Comparison of ENCODE assay signal across 8 cellular contexts in the genomic region with DNA sequence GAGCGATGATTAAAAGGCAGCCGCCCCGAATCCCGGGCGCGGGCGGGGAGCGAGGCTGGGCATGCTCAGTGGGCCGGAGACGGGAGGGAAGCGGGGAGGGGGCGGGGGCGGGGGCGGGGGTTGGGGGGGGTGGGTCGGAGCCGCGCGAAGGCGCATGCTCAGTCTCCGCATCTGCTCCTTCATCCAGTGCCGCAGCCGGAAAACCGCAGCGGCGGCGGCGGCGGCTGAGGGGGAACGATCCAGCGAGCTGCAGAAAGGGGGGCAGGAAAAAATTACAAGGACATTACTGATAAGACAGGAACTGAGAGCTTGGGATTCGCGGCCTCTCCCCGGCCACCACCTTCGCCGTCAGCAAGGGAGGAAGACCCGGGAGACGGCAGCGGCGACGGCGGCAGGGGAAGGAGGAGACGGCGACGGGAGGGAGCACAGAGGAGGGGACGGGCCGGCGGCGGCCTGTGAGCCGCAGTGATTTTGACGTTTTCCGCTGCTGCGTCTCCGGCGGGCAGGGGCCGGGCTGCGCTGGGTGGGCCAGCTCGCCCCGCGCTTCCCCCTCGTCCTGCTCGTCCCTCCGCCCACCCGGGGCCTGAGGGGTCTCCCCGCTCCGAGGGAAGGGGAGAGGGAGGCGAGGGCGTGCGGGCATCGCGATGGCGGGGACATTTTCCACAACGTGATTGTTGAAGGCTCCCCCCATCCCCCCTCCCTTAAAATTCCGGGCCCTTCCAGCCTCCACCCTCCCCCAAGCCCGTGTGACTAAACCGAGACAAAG. TPM values are rescaled to one million over a fixed set of nuclear protein-coding genes. Genes with fewer than 3 reads are reported as not detected.
DNase-seq lines count a peak whose midpoint lies in the region; ATAC-seq, FAIRE-seq and TF ChIP-seq lines count a peak whose summit lies in the region.

A gene with protein sequence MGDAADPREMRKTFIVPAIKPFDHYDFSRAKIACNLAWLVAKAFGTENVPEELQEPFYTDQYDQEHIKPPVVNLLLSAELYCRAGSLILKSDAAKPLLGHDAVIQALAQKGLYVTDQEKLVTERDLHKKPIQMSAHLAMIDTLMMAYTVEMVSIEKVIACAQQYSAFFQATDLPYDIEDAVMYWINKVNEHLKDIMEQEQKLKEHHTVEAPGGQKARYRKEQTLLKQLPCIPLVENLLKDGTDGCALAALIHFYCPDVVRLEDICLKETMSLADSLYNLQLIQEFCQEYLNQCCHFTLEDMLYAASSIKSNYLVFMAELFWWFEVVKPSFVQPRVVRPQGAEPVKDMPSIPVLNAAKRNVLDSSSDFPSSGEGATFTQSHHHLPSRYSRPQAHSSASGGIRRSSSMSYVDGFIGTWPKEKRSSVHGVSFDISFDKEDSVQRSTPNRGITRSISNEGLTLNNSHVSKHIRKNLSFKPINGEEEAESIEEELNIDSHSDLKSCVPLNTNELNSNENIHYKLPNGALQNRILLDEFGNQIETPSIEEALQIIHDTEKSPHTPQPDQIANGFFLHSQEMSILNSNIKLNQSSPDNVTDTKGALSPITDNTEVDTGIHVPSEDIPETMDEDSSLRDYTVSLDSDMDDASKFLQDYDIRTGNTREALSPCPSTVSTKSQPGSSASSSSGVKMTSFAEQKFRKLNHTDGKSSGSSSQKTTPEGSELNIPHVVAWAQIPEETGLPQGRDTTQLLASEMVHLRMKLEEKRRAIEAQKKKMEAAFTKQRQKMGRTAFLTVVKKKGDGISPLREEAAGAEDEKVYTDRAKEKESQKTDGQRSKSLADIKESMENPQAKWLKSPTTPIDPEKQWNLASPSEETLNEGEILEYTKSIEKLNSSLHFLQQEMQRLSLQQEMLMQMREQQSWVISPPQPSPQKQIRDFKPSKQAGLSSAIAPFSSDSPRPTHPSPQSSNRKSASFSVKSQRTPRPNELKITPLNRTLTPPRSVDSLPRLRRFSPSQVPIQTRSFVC (N-terminal part only) (plus strand): TSS at position 161 of the 766 bp plus-strand sequence. CDS start 935 bp downstream, outside the sequence.

- peak within 1 kb of the TSS; percentile 90 for H3K27ac ChIP-seq in HepG2 (ENCODE audit: extremely low read length, insufficient read depth, low read length)

- WGBS in HepG2 (ENCODE audit: low lambda C conversion rate), result under 1% methylated on average over 39 of the region's 75 CpGs

- peak within 1 kb of the TSS; percentile 78 for H3K9ac ChIP-seq in HepG2 (ENCODE audit: insufficient read depth, low read depth, low read length)

- H3K4me3 ChIP-seq in HepG2 (replicated peaks in 1 of 3; ENCODE audit: insufficient read depth in 1 of 3, low read depth in 2 of 3, low read length in 3 of 3), result peak within 1 kb of the TSS; percentile 80 to 93 (median 85)

- in situ Hi-C loops in HepG2 (cut with HindIII; ENCODE audit: extremely low pct_ligation_motif_present, low pct_unique_long_range_greater_than_20kb), result no loop called here

- BruUV-seq in HepG2 (replicated peaks; lab: Mats Ljungman, UMichigan), result TSS peak; percentile 47

- TF ChIP-seq RAD21 in HepG2 (CRISPR knock-in tag; IDR thresholded peaks at IDR 0.05), result peak; percentile 14; the same call in 1 of the 2 replicates

- TF ChIP-seq POLR2A in HepG2 (IDR thresholded peaks at IDR 0.05; ENCODE audit: insufficient read depth in 1 of 2, low read depth in 2 of 2, low read length in 2 of 2), result peak; percentile 44 to 67

- no peak for FAIRE-seq in HepG2 (lab: Jason Lieb, UNC)

- peak within 1 kb of the TSS; percentile 97 for H2AFZ ChIP-seq in HepG2 (ENCODE audit: low read length)

- H3K79me2 ChIP-seq in HepG2 (ENCODE audit: insufficient read depth, low read length), result peaks cover 32% of the 10 kb centered on the region

- H3K4me1 ChIP-seq in HepG2 (ENCODE audit: insufficient read depth, low read length), result peaks cover 41% of the 10 kb centered on the region

- POLR2A ChIA-PET in HepG2 (lab: Yijun Ruan, JAX), result interaction anchor here (2.3 kb wide), 1 partner anchor 69 kb away, joined by 20 read pairs; the partner anchor contains the start of gene DDX59

- H3K4me2 ChIP-seq in HepG2 (ENCODE audit: low read depth, low read length), result peak within 1 kb of the TSS; percentile 99

- CTCF ChIA-PET in HepG2 (lab: Yijun Ruan, JAX; ENCODE audit: low intra/inter-chr PET ratio, low total read pairs), result no interaction called here

- intact Hi-C loops in HepG2 (cut with micrococcal nuclease; ENCODE audit: unreplicated experiment), result loop anchor here (2.0 kb wide), 1 partner anchor 70 kb away; the partner anchor contains the start of gene DDX59

- H3K9me3 ChIP-seq in HepG2 (ENCODE audit: low read length), result no peaks in the 10 kb centered on the region

- H3K27me3 ChIP-seq in HepG2 (ENCODE audit: control insufficient read depth in 1 of 2, insufficient read depth in 2 of 2, low read length in 2 of 2), result peaks cover 0 to 8% of the 10 kb centered on the region in 2 experiments; a peak in 2 of 5 replicates

- H3K36me3 ChIP-seq in HepG2 (replicated peaks in 1 of 2; ENCODE audit: control insufficient read depth in 1 of 2, insufficient read depth in 2 of 2, low read length in 2 of 2), result no peaks in the 10 kb centered on the region

- 0 out of 2 replicates have a peak, but pooled peaks cover 6% of the 10 kb centered on the region for H4K20me1 ChIP-seq in HepG2 (ENCODE audit: insufficient read depth, low read length)

- no peak for TF ChIP-seq CTCF in HepG2 (CRISPR knock-in tag; IDR thresholded peaks at IDR 0.05)

- DNase-seq in 8988T, result peak; percentile 80
- peak; percentile 96 for DNase-seq in NCI-H446 treated with DMSO at 0.1 percent for 48 hours (lab: John Stamatoyannopoulos, UW)
- DNase-seq in activated CD4-positive, alpha-beta T cell treated with anti-CD3 and anti-CD28 coated beads, Interleukin-2, amount 50 U/mL, for 4 hours, result peak; percentile 62 to 66
- DNase-seq in dermis blood vessel endothelial cell, result peak; percentile 90
- peak; percentile 68 for DNase-seq in HepG2 (ENCODE audit: low spot score)
- DNase-seq in stimulated activated CD4-positive, alpha-beta T cell treated with anti-CD3 and anti-CD28 coated beads, Interleukin-2, amount 100 ng/mL, for 4 hours (ENCODE audit: low read depth), result peak; percentile 68

- ATAC-seq in GM18520 (IDR thresholded peaks at IDR 0.05; ENCODE audit: unreplicated experiment) (peak; percentile 27), HG03103 (IDR thresholded peaks at IDR 0.05; ENCODE audit: low read depth, unreplicated experiment) (peak; percentile 40), HepG2 (peak; percentile 89)

- TF ChIP-seq EP300 in HepG2 (IDR thresholded peaks at IDR 0.05; ENCODE audit: low read depth in 2 of 2, low read length in 2 of 2) (no peak; a peak in 1 of 4 replicates), HepG2 (CRISPR knock-in tag; IDR thresholded peaks at IDR 0.05; ENCODE audit: borderline replicate concordance) (no peak)

TF ChIP-seq in HepG2, 621 proteins besides CTCF, POLR2A, EP300 and RAD21 (continues in another document):
- 0 out of 2 replicates have a peak, but pooled peaks have one; percentile 37 for TF ChIP-seq ZNF598 (CRISPR knock-in tag; IDR thresholded peaks at IDR 0.05; ENCODE audit: borderline replicate concordance)
- no peak for TF ChIP-seq ZNF367 (CRISPR knock-in tag; IDR thresholded peaks at IDR 0.05; ENCODE audit: borderline replicate concordance)
- peak; percentile 82 for TF ChIP-seq POLR2G (IDR thresholded peaks at IDR 0.05; ENCODE audit: low read depth, low read length)
- TF ChIP-seq RXRA (CRISPR knock-in tag; IDR thresholded peaks at IDR 0.05), result peak; percentile 49; the same call in 1 of the 2 replicates
- peak; percentile 73 for TF ChIP-seq ZNF772 (CRISPR knock-in tag; IDR thresholded peaks at IDR 0.05)
- peak; percentile 91 for TF ChIP-seq ZSCAN25 (CRISPR knock-in tag; IDR thresholded peaks at IDR 0.05)
- 0 out of 2 replicates have a peak, but pooled peaks have one; percentile 52 for TF ChIP-seq NFATC3 (CRISPR knock-in tag; IDR thresholded peaks at IDR 0.05)
- peak; percentile 22; the same call in 1 of the 2 replicates for TF ChIP-seq ZMYM2 (CRISPR knock-in tag; IDR thresholded peaks at IDR 0.05)
- no peak for TF ChIP-seq ZNF749 (CRISPR knock-in tag; IDR thresholded peaks at IDR 0.05; ENCODE audit: borderline replicate concordance)
- peak; percentile 82 for TF ChIP-seq ZSCAN31 (CRISPR knock-in tag; IDR thresholded peaks at IDR 0.05; ENCODE audit: low read depth)
- no peak for TF ChIP-seq ZNF720 (CRISPR knock-in tag; IDR thresholded peaks at IDR 0.05)
- 0 out of 2 replicates have a peak, but pooled peaks have one; percentile 21 for TF ChIP-seq ZNF607 (CRISPR knock-in tag; IDR thresholded peaks at IDR 0.05; ENCODE audit: borderline replicate concordance)
- 0 out of 2 replicates have a peak, but pooled peaks have one; percentile 44 for TF ChIP-seq ZNF841 (CRISPR knock-in tag; IDR thresholded peaks at IDR 0.05; ENCODE audit: borderline replicate concordance)
- TF ChIP-seq ZNF768 (CRISPR knock-in tag; IDR thresholded peaks at IDR 0.05), result peak; percentile 41; the same call in 1 of the 2 replicates
- 0 out of 3 replicates have a peak, but pooled peaks have one; percentile 9 for TF ChIP-seq MXI1 (IDR thresholded peaks at IDR 0.05; ENCODE audit: borderline replicate concordance, low read depth, low read length)

RNA-seq across cellular contexts. Expression of the gene that starts here (rescaled TPM):
- total RNA-seq in dermis blood vessel endothelial cell (37.3 and 53.8 TPM in 2 replicates), HepG2 (2016; rRNA removed; fragmentation: Illumina TruSeq; extraction: Trizol) (8.2 and 10.3 TPM in 2 replicates)
- total RNA-seq in HepG2 (2016; cell fraction: cytosol; rRNA removed; fragmentation: Illumina TruSeq; extraction: Trizol; ENCODE audit: low read depth), result 0.91 and 0.97 TPM in 2 replicates
- 7.7 and 11.2 TPM in 2 replicates for total RNA-seq in HepG2 (2016; cell fraction: insoluble cytoplasmic fraction; rRNA removed; fragmentation: Illumina TruSeq; extraction: Trizol)
- 2.8 and 2.9 TPM in 2 replicates for total RNA-seq in HepG2 (2016; cell fraction: membrane; rRNA removed; fragmentation: Illumina TruSeq; extraction: Trizol)
- total RNA-seq in HepG2 (2016; cell fraction: nucleus; rRNA removed; fragmentation: Illumina TruSeq; extraction: Trizol), result 10.7 and 14.3 TPM in 2 replicates
- polyA plus RNA-seq in HepG2 (2011; rRNA removed), result 2.7 and 3.4 TPM in 2 replicates
- polyA plus RNA-seq in HepG2 (2011; cell fraction: cytosol; rRNA removed), result 0.85 and 1.5 TPM in 2 replicates
- polyA plus RNA-seq in HepG2 (2011; cell fraction: nucleus; rRNA removed), result 2.2 and 2.6 TPM in 2 replicates
- polyA plus RNA-seq in HepG2 (2012), result 5.3 and 5.9 TPM in 2 replicates
- polyA plus RNA-seq in HepG2 (2016; cell fraction: cytosol; fragmentation: Illumina TruSeq; extraction: Trizol; ENCODE audit: low read depth), result 0.19 and 0.25 TPM in 2 replicates
- polyA plus RNA-seq in HepG2 (2016; cell fraction: insoluble cytoplasmic fraction; fragmentation: Illumina TruSeq; extraction: Trizol; ENCODE audit: low read depth), result 6.9 and 7.4 TPM in 2 replicates
- polyA plus RNA-seq in HepG2 (2016; cell fraction: membrane; fragmentation: Illumina TruSeq; extraction: Trizol; ENCODE audit: low read depth), result 0.78 and 0.97 TPM in 2 replicates
- polyA plus RNA-seq in HepG2 (2016; cell fraction: nucleus; fragmentation: Illumina TruSeq; extraction: Trizol; ENCODE audit: insufficient read depth, low read depth), result 12.4 and 12.5 TPM in 2 replicates
- 2.5 and 25.6 TPM in 2 replicates for polyA minus RNA-seq in HepG2 (2011; rRNA and poly(A)+ RNA removed; ENCODE audit: low replicate concordance)
- polyA minus RNA-seq in HepG2 (2011; cell fraction: cytosol; rRNA and poly(A)+ RNA removed), result 4.4 and 5.6 TPM in 2 replicates
- polyA minus RNA-seq in HepG2 (2011; cell fraction: nucleus; rRNA and poly(A)+ RNA removed), result 12.2 and 18.8 TPM in 2 replicates

Comparison
In these comparisons a context has a peak if more than half of its experiments do, and no peak if none do; other contexts are left out.
1. Peak in every context shown above with its lines: DNase-seq, ATAC-seq, H3K4me3 ChIP-seq and H3K27ac ChIP-seq.
2. ATAC-seq: peak in every context shown above with its lines; median percentile 89 in HepG2; 40 in HG03103; 27 in GM18520.